17 cellular contexts compared by ENCODE assay signal in genomic region chr7:2086229-2086628, GRCh38.
"Had no signal": no experiment of that assay in that cellular context is flagged by ENCODE, and none has a peak within 500 bp of the region (broad histone marks: within the 10 kb centered on the region; RNA-seq: fewer than 3 reads in every experiment).

No MANE protein-coding gene starts in this region.

- H3K27ac Mint-ChIP-seq: activated B cell treated with CpG ODN at 0.5 μM for 24 hours; activated CD4-positive, alpha-beta T cell treated with anti-CD3 and anti-CD28 coated beads, Interleukin-2, amount 10 ng/mL, durations not matched to agents 24 days and 14 days; activated naive CD4-positive, alpha-beta T cell treated with anti-CD3 and anti-CD28 coated beads, Interleukin-2, amount 50 U/mL, for 72 hours; activated T-cell treated with anti-CD3 and anti-CD28 coated beads, Interleukin-2, amount 50 U/mL, for 72 hours; type B pancreatic cell had no signal

- H3K4me3 Mint-ChIP-seq: activated B cell treated with CpG ODN at 0.5 μM for 24 hours; activated CD4-positive, alpha-beta T cell treated with anti-CD3 and anti-CD28 coated beads, Interleukin-2, amount 10 ng/mL, durations not matched to agents 24 days and 14 days; activated T-cell treated with anti-CD3 and anti-CD28 coated beads, Interleukin-2, amount 50 U/mL, for 72 hours; type B pancreatic cell had no signal

- H3K27me3 ChIP-seq: foreskin keratinocyte had no signal

- H3K4me1 ChIP-seq: foreskin keratinocyte had no signal

- ATAC-seq: activated naive CD4-positive, alpha-beta T cell treated with anti-CD3 and anti-CD28 coated beads, Interleukin-2, amount 50 U/mL, for 72 hours; activated T-cell treated with anti-CD3 and anti-CD28 coated beads, Interleukin-2, amount 50 U/mL, for 72 hours; foreskin keratinocyte; naive thymus-derived CD4-positive, alpha-beta T cell; stimulated activated naive CD8-positive, alpha-beta T cell treated with anti-CD3 and anti-CD28 coated beads, Interleukin-15, Interleukin-2, amounts not matched to agents 100 U/mL and 50 U/mL, for 24 hours had no signal

- H3K27ac ChIP-seq: foreskin keratinocyte had no signal

- H3K9me3 Mint-ChIP-seq: activated B cell treated with CpG ODN at 0.5 μM for 24 hours; activated CD4-positive, alpha-beta T cell treated with anti-CD3 and anti-CD28 coated beads, Interleukin-2, amount 10 ng/mL, durations not matched to agents 24 days and 14 days; activated naive CD4-positive, alpha-beta T cell treated with anti-CD3 and anti-CD28 coated beads, Interleukin-2, amount 50 U/mL, for 72 hours; activated T-cell treated with anti-CD3 and anti-CD28 coated beads, Interleukin-2, amount 50 U/mL, for 72 hours; immature natural killer cell; naive thymus-derived CD4-positive, alpha-beta T cell; type B pancreatic cell had no signal

- DNase-seq: activated B cell treated with CpG ODN at 0.5 μM for 24 hours; activated CD4-positive, alpha-beta T cell treated with anti-CD3 and anti-CD28 coated beads, Interleukin-2, amount 10 ng/mL, durations not matched to agents 24 days and 14 days; activated CD8-positive, alpha-beta memory T cell treated with anti-CD3 and anti-CD28 coated beads, Interleukin-2, amount 50 U/mL, for 48 hours; activated gamma-delta T cell; activated T-cell treated with anti-CD3 and anti-CD28 coated beads, Interleukin-2, amount 50 U/mL, for 72 hours; cortex of kidney; effector CD4-positive, alpha-beta T cell; foreskin keratinocyte; immature natural killer cell; mammary epithelial cell; naive thymus-derived CD4-positive, alpha-beta T cell; small intestine; stimulated activated CD4-positive, alpha-beta T cell treated with anti-CD3 and anti-CD28 coated beads, Interleukin-4, amount 100 ng/mL, for 24 hours; stimulated activated naive CD8-positive, alpha-beta T cell treated with anti-CD3 and anti-CD28 coated beads, Interleukin-15, Interleukin-2, amounts not matched to agents 100 U/mL and 50 U/mL, for 24 hours; T-helper 2 cell had no signal

- H3K27me3 Mint-ChIP-seq: activated B cell treated with CpG ODN at 0.5 μM for 24 hours; activated CD4-positive, alpha-beta T cell treated with anti-CD3 and anti-CD28 coated beads, Interleukin-2, amount 10 ng/mL, durations not matched to agents 24 days and 14 days; naive thymus-derived CD4-positive, alpha-beta T cell; type B pancreatic cell had no signal
